Comparison of ENCODE assay signal across 8 cellular contexts in genomic region chr3:187318819-187319616, GRCh38. TPM values are rescaled to one million over a fixed set of nuclear protein-coding genes. Genes with fewer than 3 reads are reported as not detected.
DNase-seq lines count a peak whose midpoint lies in the region; ATAC-seq and TF ChIP-seq lines count a peak whose summit lies in the region.

No MANE protein-coding gene starts in this region.

- H3K4me3 ChIP-seq in NT2/D1 (ENCODE audit: insufficient read length, low read depth), result no peak overlapping the region
- peak overlapping the region; percentile 1 to 52 (median 32) for H3K4me3 ChIP-seq in fibroblast of lung (replicated peaks in 1 of 4; ENCODE audit: control extremely low read depth in 1 of 4, insufficient read depth in 1 of 4, low read depth in 3 of 4, low read length in 4 of 4)
- no peak overlapping the region for H3K4me3 ChIP-seq in neural cell (ENCODE audit: low read length)
- peak overlapping the region in 1 of 2 donors; percentile 22 for H3K4me3 ChIP-seq in uterus

- no peaks in the 10 kb centered on the region for H3K27me3 ChIP-seq in NT2/D1 (ENCODE audit: insufficient read depth, insufficient read length)
- H3K27me3 ChIP-seq in fibroblast of lung (ENCODE audit: control insufficient read depth, insufficient read depth, low read length), result no peaks in the 10 kb centered on the region
- no peaks in the 10 kb centered on the region for H3K27me3 ChIP-seq in neural cell (ENCODE audit: insufficient read depth, low read depth, low read length)
- H3K27me3 ChIP-seq in uterus, result no peaks in the 10 kb centered on the region

- TF ChIP-seq EP300 in neural cell (conservative IDR thresholded peaks at IDR 0.05; ENCODE audit: poor library complexity, severe bottlenecking), result no peak

- H4K20me1 ChIP-seq in fibroblast of lung (ENCODE audit: control insufficient read depth, extremely low read depth, insufficient read depth, low read length) (no peaks in the 10 kb centered on the region), neural cell (ENCODE audit: insufficient read depth) (no peaks in the 10 kb centered on the region)

- H3F3A ChIP-seq in neural cell (ENCODE audit: insufficient read depth, low read length, poor library complexity, severe bottlenecking), result no peaks in the 10 kb centered on the region

- H3K9ac ChIP-seq in NT2/D1 (ENCODE audit: insufficient read length, low read depth) (no peak overlapping the region), fibroblast of lung (ENCODE audit: insufficient read depth, low read length) (no peak overlapping the region), neural cell (ENCODE audit: low read length) (no peak overlapping the region)

- TF ChIP-seq RAD21 in neural cell (conservative IDR thresholded peaks at IDR 0.05), result peak; percentile 98

- intact Hi-C loops in uterus (cut with DNase I; ENCODE audit: low total_unique reads), result no loop called here

- TF ChIP-seq POLR2A in uterus (IDR thresholded peaks at IDR 0.05), result no peak

- H2AFZ ChIP-seq in fibroblast of lung (ENCODE audit: low read length), result peak overlapping the region; percentile 52
- no peak overlapping the region for H2AFZ ChIP-seq in neural cell (ENCODE audit: low read depth, low read length)

- no peaks in the 10 kb centered on the region for H3K9me3 ChIP-seq in NT2/D1 (ENCODE audit: insufficient read depth, low read length)
- H3K9me3 ChIP-seq in fibroblast of lung (ENCODE audit: control insufficient read depth, insufficient read depth, low read depth, low read length), result no peaks in the 10 kb centered on the region
- no peaks in the 10 kb centered on the region for H3K9me3 ChIP-seq in neural cell (ENCODE audit: low read length)
- no peaks in the 10 kb centered on the region for H3K9me3 ChIP-seq in uterus

- H3K27ac ChIP-seq in fibroblast of lung (ENCODE audit: insufficient read depth, low read length) (peak overlapping the region; percentile 56), neural cell (ENCODE audit: low read length) (no peak overlapping the region), uterus (peak overlapping the region; percentile 51 to 52)

- peak; percentile 87 to 96 for TF ChIP-seq CTCF in fibroblast of lung (conservative IDR thresholded peaks at IDR 0.05 in 1 of 2, IDR thresholded peaks at IDR 0.05 in 1 of 2; ENCODE audit: low read depth in 1 of 2, low read length in 2 of 2)
- TF ChIP-seq CTCF in neural cell (IDR thresholded peaks at IDR 0.05; ENCODE audit: poor library complexity, severe bottlenecking), result peak; percentile 96
- TF ChIP-seq CTCF in uterus (IDR thresholded peaks at IDR 0.05), result peak; percentile 84 to 91 (median 86)

- no peak for ATAC-seq in GM21390 (IDR thresholded peaks at IDR 0.05; ENCODE audit: unreplicated experiment)

- H3K9me2 ChIP-seq in neural cell (ENCODE audit: insufficient read depth, low read length), result no peaks in the 10 kb centered on the region

- no peaks in the 10 kb centered on the region for H3K4me1 ChIP-seq in NT2/D1 (ENCODE audit: insufficient read depth, insufficient read length)
- peaks cover 4% of the 10 kb centered on the region for H3K4me1 ChIP-seq in fibroblast of lung (ENCODE audit: control insufficient read depth, extremely low read depth, insufficient read depth, low read length)
- no peaks in the 10 kb centered on the region for H3K4me1 ChIP-seq in uterus

- no peaks in the 10 kb centered on the region for H3K79me2 ChIP-seq in fibroblast of lung (ENCODE audit: control insufficient read depth, insufficient read depth, low read length)
- H3K79me2 ChIP-seq in neural cell (replicated peaks; ENCODE audit: insufficient read depth, low read length), result no peaks in the 10 kb centered on the region

- H3K4me2 ChIP-seq in fibroblast of lung (ENCODE audit: extremely low read depth, insufficient read depth, low read length), result peak overlapping the region; percentile 81
- H3K4me2 ChIP-seq in neural cell (ENCODE audit: low read length), result no peak overlapping the region

- H3K36me3 ChIP-seq in NT2/D1 (ENCODE audit: insufficient read depth, insufficient read length, low read length), result no peaks in the 10 kb centered on the region
- no peaks in the 10 kb centered on the region for H3K36me3 ChIP-seq in fibroblast of lung (ENCODE audit: control insufficient read depth, insufficient read depth, low read length)
- no peaks in the 10 kb centered on the region for H3K36me3 ChIP-seq in neural cell (ENCODE audit: insufficient read depth, low read length)
- no peaks in the 10 kb centered on the region for H3K36me3 ChIP-seq in uterus

- DNase-seq in COR-L47 (lab: John Stamatoyannopoulos, UW), result peak; percentile 41
- peak; percentile 48 for DNase-seq in HK-2 (ENCODE audit: unreplicated experiment)
- peak; percentile 60 for DNase-seq in NT2/D1 (ENCODE audit: low read depth, low spot score)
- DNase-seq in activated T-cell treated with anti-CD3 and anti-CD28 coated beads for 24 hours (ENCODE audit: low read depth), result peak; percentile 35
- DNase-seq in fibroblast of lung (ENCODE audit: low read depth in 2 of 2), result peak; percentile 54 to 77
- peak; percentile 39 to 65 for DNase-seq in uterus

TF ChIP-seq in neural cell, 6 proteins besides CTCF, POLR2A, EP300 and RAD21:
- no peak for TF ChIP-seq MXI1 (conservative IDR thresholded peaks at IDR 0.05; ENCODE audit: poor library complexity, severe bottlenecking)
- peak; percentile 100 for TF ChIP-seq SMC3 (conservative IDR thresholded peaks at IDR 0.05; ENCODE audit: poor library complexity)
TF ChIP-seq in neural cell: peak in this region for 1.

RNA-seq across cellular contexts. Expression of gene MASP1, which starts 27.5 kb away (rescaled TPM):
- total RNA-seq in fibroblast of lung (56.2 and 328 TPM in 2 replicates), uterus (100 to 1,000 TPM in 1 of 4 donors, 10 to 100 TPM in 3; 25.3 to 121 (median 84.4) TPM)
- polyA plus RNA-seq in fibroblast of lung (73.9 and 145 TPM in 2 replicates), neural cell (0.19 and 0.74 TPM in 2 replicates)
- 46.8 and 120 TPM in 2 replicates for polyA plus RNA-seq in fibroblast of lung (2012)
- polyA minus RNA-seq in fibroblast of lung (ENCODE audit: low replicate concordance) (209 and 478 TPM in 2 replicates), neural cell (0.49 and 0.93 TPM in 2 replicates)

RNA-seq across cellular contexts. Expression of gene RTP4, which starts 49.2 kb away (rescaled TPM):
- 2.1 and 3.5 TPM in 2 replicates for total RNA-seq in fibroblast of lung
- 0.59 and 1.0 TPM in 2 replicates for polyA plus RNA-seq in fibroblast of lung
- 0.98 and 2.2 TPM in 2 replicates for polyA plus RNA-seq in fibroblast of lung (2012)
- polyA minus RNA-seq in fibroblast of lung (ENCODE audit: low replicate concordance), result 2.6 TPM in 1 of 2 replicates, not detected in the other
- not detected in 2 replicates for polyA plus RNA-seq in neural cell
- not detected in 2 replicates for polyA minus RNA-seq in neural cell
- 1 to 10 TPM in 3 of 4 donors, under 1 TPM in 1; 0.51 to 5.1 (median 1.8) TPM for total RNA-seq in uterus

Comparison
In these comparisons a context has a peak if more than half of its experiments do, and no peak if none do; other contexts are left out.
1. H3K4me3 ChIP-seq: peak in fibroblast of lung (4 of 4); none in NT2/D1 (single experiment) and neural cell (single experiment).
2. Peak in every context shown above with its lines, with median percentiles within 50 percentile points of each other: DNase-seq and CTCF ChIP-seq.